Comparison of ENCODE assay signal across 16 cellular contexts in the genomic region with DNA sequence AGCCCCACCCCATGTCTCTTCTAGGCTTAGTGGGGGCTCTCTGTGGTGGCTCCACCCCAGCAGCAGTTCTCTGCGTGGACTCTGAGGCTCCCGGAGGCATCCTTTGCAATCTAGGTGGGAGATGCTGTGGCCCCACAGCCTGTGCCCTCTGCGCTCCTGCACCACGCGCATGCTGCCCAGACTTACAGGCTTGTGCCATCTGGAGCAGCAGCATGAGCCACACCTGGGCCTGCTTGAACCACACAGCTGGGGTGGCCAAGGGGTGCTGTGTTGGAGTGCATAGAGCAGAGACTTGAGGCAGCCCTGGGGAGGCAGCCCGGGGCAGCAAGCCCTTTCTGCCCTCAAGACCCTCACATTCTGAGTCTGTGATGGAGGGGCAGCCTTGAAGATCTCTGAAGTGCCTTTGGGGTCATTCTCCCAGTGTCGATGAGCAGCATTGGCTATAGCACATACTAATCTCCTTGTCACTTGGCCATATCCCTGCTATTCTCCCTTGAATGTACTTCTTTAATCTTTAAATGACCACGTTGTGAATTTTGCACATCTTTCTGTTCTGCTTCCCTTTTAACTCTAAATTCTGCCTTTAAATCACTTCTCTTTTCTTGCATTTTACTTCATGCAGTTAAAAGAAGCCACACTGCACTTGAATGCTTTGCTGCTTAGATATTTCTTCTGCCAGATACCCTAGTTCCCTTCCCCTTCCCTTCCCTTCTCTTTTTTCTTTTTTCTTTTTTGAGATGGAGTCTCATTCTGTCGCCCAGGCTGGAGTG.
DNase-seq lines count a peak whose midpoint lies in the region; ATAC-seq and TF ChIP-seq lines count a peak whose summit lies in the region.
"Had no signal": no experiment of that assay in that cellular context is flagged by ENCODE, and none has a peak within 500 bp of the region (broad histone marks: within the 10 kb centered on the region; RNA-seq: fewer than 3 reads in every experiment).

No MANE protein-coding gene starts in this region.

- H3K9me3 Mint-ChIP-seq in activated T-helper 17 cell treated with anti-CD3 and anti-CD28 coated beads, Interleukin-2, amount 50 U/mL, for 72 hours = no peaks in the 10 kb centered on the region
- H3K9me3 Mint-ChIP-seq in natural killer cell = no peaks in the 10 kb centered on the region
- H3K9me3 Mint-ChIP-seq: HFFc6 had no signal

- H3K36me3 Mint-ChIP-seq in activated T-helper 17 cell treated with anti-CD3 and anti-CD28 coated beads, Interleukin-2, amount 50 U/mL, for 72 hours (ENCODE audit: low read depth) = no peaks in the 10 kb centered on the region
- no peaks in the 10 kb centered on the region for H3K36me3 Mint-ChIP-seq in natural killer cell

- H3K27me3 Mint-ChIP-seq in activated T-helper 17 cell treated with anti-CD3 and anti-CD28 coated beads, Interleukin-2, amount 50 U/mL, for 72 hours = peaks cover 2% of the 10 kb centered on the region
- peaks cover 5 to 11% of the 10 kb centered on the region in 2 donors for H3K27me3 Mint-ChIP-seq in natural killer cell (ENCODE audit: low read depth in 2 of 2)

- H3K4me1 Mint-ChIP-seq in activated T-helper 17 cell treated with anti-CD3 and anti-CD28 coated beads, Interleukin-2, amount 50 U/mL, for 72 hours = no peaks in the 10 kb centered on the region
- H3K4me1 Mint-ChIP-seq in natural killer cell = peaks cover 0 to 9% of the 10 kb centered on the region in 2 donors

- peak overlapping the region; percentile 43 for H3K27ac Mint-ChIP-seq in activated T-helper 17 cell treated with anti-CD3 and anti-CD28 coated beads, Interleukin-2, amount 50 U/mL, for 72 hours
- H3K27ac Mint-ChIP-seq in natural killer cell = no peak overlapping the region
- H3K27ac Mint-ChIP-seq: HFFc6 had no signal

- DNase-seq in NOMO-1 treated with DMSO at 0.1 percent for 48 hours (lab: John Stamatoyannopoulos, UW; ENCODE audit: unreplicated experiment) = peak; percentile 59
- DNase-seq in NOMO-1 treated with dmso at 0.1 percent for 144 hours (lab: John Stamatoyannopoulos, UW; ENCODE audit: unreplicated experiment) = no peak
- DNase-seq in CD1c-positive myeloid dendritic cell (ENCODE audit: extremely low spot score) = peak; percentile 72
- DNase-seq in pons (ENCODE audit: low spot score) = peak; percentile 51
- DNase-seq in natural killer cell = no peak
- DNase-seq in 8988T = no peak
- DNase-seq in GM10266 (ENCODE audit: extremely low spot score) = no peak
- DNase-seq: DMS79 treated with DMSO at 0.1 percent for 48 hours, H7, HFFc6, NCI-H1417, NCI-H187, NCI-H2107, NCI-H2227 treated with DMSO at 0.1 percent for 48 hours, NCI-H82 had no signal

- intact Hi-C loops in natural killer cell (cut with micrococcal nuclease) = no loop called here

- ATAC-seq in activated T-helper 17 cell treated with anti-CD3 and anti-CD28 coated beads, Interleukin-2, amount 50 U/mL, for 72 hours (replicated peaks) = no peak
- ATAC-seq in natural killer cell = no peak

- TF ChIP-seq CTCF in natural killer cell (IDR thresholded peaks at IDR 0.05) (no peak), GM10266 (IDR thresholded peaks at IDR 0.05; ENCODE audit: control insufficient read depth, insufficient read depth, low read depth, missing control alignments) (no peak)

- no peak overlapping the region for H3K4me3 Mint-ChIP-seq in activated T-helper 17 cell treated with anti-CD3 and anti-CD28 coated beads, Interleukin-2, amount 50 U/mL, for 72 hours
- no peak overlapping the region for H3K4me3 Mint-ChIP-seq in natural killer cell
- H3K4me3 Mint-ChIP-seq: HFFc6 had no signal

Comparison
In these comparisons a context has a peak if more than half of its experiments do, and no peak if none do; other contexts are left out.
1. DNase-seq: peak in NOMO-1 treated with DMSO at 0.1 percent for 48 hours (single experiment), CD1c-positive myeloid dendritic cell (single experiment) and pons (single experiment); none in NOMO-1 treated with dmso at 0.1 percent for 144 hours (single experiment), natural killer cell (single experiment), 8988T (single experiment) and GM10266 (single experiment).